Comparison of ENCODE assay signal across 14 cellular contexts in the genomic region with DNA sequence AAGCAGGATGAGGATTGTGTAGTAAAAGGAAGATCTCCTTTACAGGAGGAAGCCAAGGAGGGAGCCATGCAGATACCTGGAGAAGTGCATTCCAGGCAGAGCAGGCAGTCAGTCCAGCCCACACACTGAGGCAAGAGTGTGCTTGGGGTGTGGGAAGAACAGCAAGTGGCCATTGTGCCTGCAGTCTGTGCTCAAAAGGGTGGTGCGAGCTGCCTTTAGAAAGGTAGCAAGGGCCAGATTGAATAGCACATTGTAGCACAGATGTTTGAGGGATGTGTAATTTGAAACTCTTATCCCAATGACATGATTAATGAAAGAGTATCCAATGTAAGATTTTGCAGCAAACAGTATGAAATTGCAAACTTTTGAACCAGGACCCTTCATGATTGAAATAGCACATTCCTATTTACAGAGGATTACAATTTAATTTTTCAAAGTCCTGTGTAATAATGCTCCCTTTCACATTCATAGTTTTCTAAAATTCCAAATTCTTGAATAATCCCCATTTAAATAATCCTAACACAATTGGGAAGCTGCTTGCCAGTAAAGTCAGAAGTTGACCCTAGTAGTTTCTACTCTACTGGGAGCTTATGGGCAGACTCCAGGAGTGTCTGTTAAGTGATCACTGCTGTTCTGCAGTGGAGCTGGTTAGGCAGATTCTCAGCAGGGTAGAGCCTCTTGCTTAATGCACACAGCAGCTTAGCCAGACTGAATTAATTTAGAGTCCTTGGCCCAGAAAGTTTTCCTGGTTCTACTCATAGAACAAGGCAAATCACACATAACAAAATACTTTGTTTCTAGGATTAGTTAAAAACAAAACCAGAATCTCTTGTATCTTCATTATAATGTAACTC.
DNase-seq lines count a peak whose midpoint lies in the region; ATAC-seq and TF ChIP-seq lines count a peak whose summit lies in the region.
"Had no signal": no experiment of that assay in that cellular context is flagged by ENCODE, and none has a peak within 500 bp of the region (broad histone marks: within the 10 kb centered on the region; RNA-seq: fewer than 3 reads in every experiment).

No MANE protein-coding gene starts in this region.

- H3K36me3 ChIP-seq in mammary epithelial cell (ENCODE audit: insufficient read depth, low read length) (no peaks in the 10 kb centered on the region), lower lobe of right lung (no peaks in the 10 kb centered on the region)

- DNase-seq in Right ventricle myocardium superior (no peak), cardiac septum (ENCODE audit: low spot score) (no peak), mammary epithelial cell (no peak), left kidney (ENCODE audit: low read depth, low spot score) (peak; percentile 33), AG08396 (ENCODE audit: low spot score) (no peak), anterior cingulate cortex (lab: John Stamatoyannopoulos, UW) (no peak), lower lobe of right lung (no peak)
- no peak for DNase-seq in activated CD8-positive, alpha-beta T cell treated with anti-CD3 and anti-CD28 coated beads for 36 hours
- DNase-seq: KBM-7; kidney glomerular epithelial cell; NCI-H2029; posterior cingulate gyrus; stimulated activated CD4-positive, alpha-beta T cell treated with anti-CD3 and anti-CD28 coated beads, Interleukin-4, amount 100 ng/mL, for 1 hour had no signal

- H3K4me1 ChIP-seq in mammary epithelial cell (ENCODE audit: insufficient read depth, low read length) = peaks cover 75% of the 10 kb centered on the region
- peaks cover 47% of the 10 kb centered on the region for H3K4me1 ChIP-seq in lower lobe of right lung

- no peak overlapping the region for H3K9ac ChIP-seq in mammary epithelial cell (ENCODE audit: insufficient read depth, low read length)

- H3K27ac ChIP-seq in mammary epithelial cell (ENCODE audit: insufficient read depth, low read depth, low read length) (no peak overlapping the region), lower lobe of right lung (no peak overlapping the region)

- CTCF ChIA-PET in mammary epithelial cell (lab: Charles Lee; ENCODE audit: low non-redundant PET) = no interaction called here
- CTCF ChIA-PET in activated CD8-positive, alpha-beta T cell treated with anti-CD3 and anti-CD28 coated beads for 36 hours (lab: Charles Lee) = no interaction called here

- H3K79me2 ChIP-seq in mammary epithelial cell (ENCODE audit: insufficient read depth, low read length) = no peaks in the 10 kb centered on the region

- H3K9me3 ChIP-seq in mammary epithelial cell (replicated peaks; ENCODE audit: insufficient read depth, low read length) (no peaks in the 10 kb centered on the region), lower lobe of right lung (no peaks in the 10 kb centered on the region)

- no peaks in the 10 kb centered on the region for H3K27me3 Mint-ChIP-seq in activated CD8-positive, alpha-beta T cell treated with anti-CD3 and anti-CD28 coated beads for 36 hours
- H3K27me3 Mint-ChIP-seq: stimulated activated naive CD8-positive, alpha-beta T cell treated with anti-CD3 and anti-CD28 coated beads, Interleukin-15, Interleukin-2, amounts not matched to agents 100 ng/mL and 50 ng/mL, for 24 hours had no signal

- H4K20me1 ChIP-seq in mammary epithelial cell (ENCODE audit: insufficient read depth, low read length) = no peaks in the 10 kb centered on the region

- dilution Hi-C loops in mammary epithelial cell (cut with HindIII; ENCODE audit: low sequenced_read_pairs) = no loop called here

- TF ChIP-seq CTCF in mammary epithelial cell (conservative IDR thresholded peaks at IDR 0.05 in 1 of 2, IDR thresholded peaks at IDR 0.05 in 1 of 2; ENCODE audit: extremely low read depth in 1 of 2, insufficient read depth in 1 of 2, low read depth in 1 of 2, low read length in 2 of 2) = no peak
- TF ChIP-seq CTCF in lower lobe of right lung (IDR thresholded peaks at IDR 0.05) = no peak
- no peak for TF ChIP-seq CTCF in activated CD8-positive, alpha-beta T cell treated with anti-CD3 and anti-CD28 coated beads for 36 hours (IDR thresholded peaks at IDR 0.05)

- peak; percentile 53 for ATAC-seq in Right ventricle myocardium superior (ENCODE audit: poor library complexity)
- no peak for ATAC-seq in lower lobe of right lung
- ATAC-seq in activated CD8-positive, alpha-beta T cell treated with anti-CD3 and anti-CD28 coated beads for 36 hours = no peak

- H3K4me1 Mint-ChIP-seq in activated CD8-positive, alpha-beta T cell treated with anti-CD3 and anti-CD28 coated beads for 36 hours (ENCODE audit: low read depth) = peaks cover 14% of the 10 kb centered on the region

- 7% methylated on average over 1 of the region's 1 CpG for WGBS in mammary epithelial cell (ENCODE audit: low coverage, missing lambda C conversion rate)

- no peak overlapping the region for H3K4me3 Mint-ChIP-seq in activated CD8-positive, alpha-beta T cell treated with anti-CD3 and anti-CD28 coated beads for 36 hours
- H3K4me3 Mint-ChIP-seq: stimulated activated naive CD8-positive, alpha-beta T cell treated with anti-CD3 and anti-CD28 coated beads, Interleukin-15, Interleukin-2, amounts not matched to agents 100 ng/mL and 50 ng/mL, for 24 hours had no signal

- peak overlapping the region; percentile 25 for H3K4me2 ChIP-seq in mammary epithelial cell (ENCODE audit: insufficient read depth, low read depth, low read length)

- intact Hi-C loops in Right ventricle myocardium superior (cut with DNase I) = no loop called here
- intact Hi-C loops in cardiac septum (cut with DNase I) = no loop called here
- intact Hi-C loops in mammary epithelial cell (cut with micrococcal nuclease) = no loop called here
- intact Hi-C loops in lower lobe of right lung (cut with DNase I) = no loop called here
- intact Hi-C loops in activated CD8-positive, alpha-beta T cell treated with anti-CD3 and anti-CD28 coated beads for 36 hours (cut with micrococcal nuclease) = no loop called here

- H3K27me3 ChIP-seq in mammary epithelial cell (ENCODE audit: insufficient read depth, low read length) (no peaks in the 10 kb centered on the region), lower lobe of right lung (ENCODE audit: low read depth) (no peaks in the 10 kb centered on the region)

- H3K4me3 ChIP-seq in mammary epithelial cell (replicated peaks in 1 of 3; ENCODE audit: insufficient read depth in 1 of 3, low read depth in 2 of 3, low read length in 3 of 3) (no peak overlapping the region), lower lobe of right lung (no peak overlapping the region)

- H3K36me3 Mint-ChIP-seq in activated CD8-positive, alpha-beta T cell treated with anti-CD3 and anti-CD28 coated beads for 36 hours (ENCODE audit: low read depth) = no peaks in the 10 kb centered on the region

- no peaks in the 10 kb centered on the region for H3K9me3 Mint-ChIP-seq in activated CD8-positive, alpha-beta T cell treated with anti-CD3 and anti-CD28 coated beads for 36 hours
- H3K9me3 Mint-ChIP-seq: stimulated activated naive CD8-positive, alpha-beta T cell treated with anti-CD3 and anti-CD28 coated beads, Interleukin-15, Interleukin-2, amounts not matched to agents 100 ng/mL and 50 ng/mL, for 24 hours had no signal

- in situ Hi-C loops in mammary epithelial cell (cut with MboI; ENCODE audit: low sequenced_read_pairs in 2 of 2) = loop anchor here in 1 of 2 donors (25.0 kb wide), 1 partner anchor 292 kb away; no protein-coding TSS in a partner anchor

- no peak overlapping the region for H3K27ac Mint-ChIP-seq in activated CD8-positive, alpha-beta T cell treated with anti-CD3 and anti-CD28 coated beads for 36 hours
- H3K27ac Mint-ChIP-seq: stimulated activated naive CD8-positive, alpha-beta T cell treated with anti-CD3 and anti-CD28 coated beads, Interleukin-15, Interleukin-2, amounts not matched to agents 100 ng/mL and 50 ng/mL, for 24 hours had no signal

- BruUV-seq in mammary epithelial cell (replicated peaks; lab: Mats Ljungman, UMichigan) = no TSS peak

- H2AFZ ChIP-seq in mammary epithelial cell (ENCODE audit: low read depth, low read length) = peak overlapping the region; percentile 36

- POLR2A ChIA-PET in activated CD8-positive, alpha-beta T cell treated with anti-CD3 and anti-CD28 coated beads for 36 hours (lab: Charles Lee) = no interaction called here
